Comparison of ENCODE assay signal across 2 cellular contexts in the genomic region with DNA sequence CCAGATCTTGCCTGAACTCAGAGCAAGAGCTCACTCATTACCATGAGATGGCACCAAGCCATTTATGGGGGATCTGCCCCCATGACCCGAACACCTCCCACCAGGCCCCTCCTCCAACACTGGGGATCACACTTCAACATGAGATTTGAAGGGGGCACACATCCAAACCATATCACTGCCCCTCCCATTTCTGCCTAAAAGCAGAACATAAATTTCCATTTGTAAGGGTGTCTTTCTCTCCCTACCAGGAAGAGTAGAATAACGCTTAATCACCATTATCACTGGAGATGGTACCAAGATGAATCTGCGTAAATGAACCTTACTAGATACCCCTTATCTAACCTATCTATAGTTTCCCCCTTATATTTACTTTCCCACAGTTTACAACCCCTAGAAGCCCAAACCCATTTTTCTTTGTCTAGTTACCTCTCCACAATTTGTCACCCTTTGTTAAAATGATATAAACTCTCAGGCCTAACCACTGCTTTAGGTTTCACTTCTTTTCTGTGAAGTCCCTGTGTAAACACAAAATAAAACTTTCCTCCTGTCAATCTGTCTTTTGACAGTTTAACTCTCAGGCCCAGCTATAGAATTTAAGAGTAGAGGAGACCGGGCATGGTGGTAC.
TF ChIP-seq lines count a peak whose summit lies in the region.

No MANE protein-coding gene starts in this region.

TF ChIP-seq in GM12891, 5 proteins besides CTCF, POLR2A, EP300 and RAD21:
- TF ChIP-seq PAX5 (IDR thresholded peaks at IDR 0.05; ENCODE audit: insufficient read depth, low read length, severe bottlenecking) (no peak), POLR2AphosphoS5 (IDR thresholded peaks at IDR 0.05; ENCODE audit: low read depth, low read length) (no peak), SPI1 (IDR thresholded peaks at IDR 0.05; ENCODE audit: low read depth, low read length) (peak; percentile 93), TAF1 (IDR thresholded peaks at IDR 0.05; ENCODE audit: low read depth, low read length) (no peak), POU2F2 (IDR thresholded peaks at IDR 0.05; ENCODE audit: low read depth, low read length) (no peak)
TF ChIP-seq in GM12891: peak in this region for 1.

TF ChIP-seq in K562, 482 proteins besides CTCF, POLR2A, EP300 and RAD21:
- no peak for TF ChIP-seq ZNF347 (CRISPR knock-in tag; IDR thresholded peaks at IDR 0.05; ENCODE audit: low read depth)
- no peak for TF ChIP-seq HSF4 (CRISPR knock-in tag; IDR thresholded peaks at IDR 0.05; ENCODE audit: borderline replicate concordance)
- TF ChIP-seq ZEB2 (IDR thresholded peaks at IDR 0.05) = no peak
- TF ChIP-seq PTRF (tag; IDR thresholded peaks at IDR 0.05) = no peak
- no peak for TF ChIP-seq RUNX1 (IDR thresholded peaks at IDR 0.05; ENCODE audit: low read depth)
- TF ChIP-seq NFRKB (IDR thresholded peaks at IDR 0.05; ENCODE audit: low read depth) = no peak
- TF ChIP-seq KAT2B (IDR thresholded peaks at IDR 0.05; ENCODE audit: low read depth, low read length) = no peak
- TF ChIP-seq C11orf30 (IDR thresholded peaks at IDR 0.05; ENCODE audit: low read depth) = peak; percentile 17; the same call in 1 of the 2 replicates
- peak; percentile 22; the same call in 1 of the 2 replicates for TF ChIP-seq NFIC (IDR thresholded peaks at IDR 0.05)
- TF ChIP-seq, protein P1, sequence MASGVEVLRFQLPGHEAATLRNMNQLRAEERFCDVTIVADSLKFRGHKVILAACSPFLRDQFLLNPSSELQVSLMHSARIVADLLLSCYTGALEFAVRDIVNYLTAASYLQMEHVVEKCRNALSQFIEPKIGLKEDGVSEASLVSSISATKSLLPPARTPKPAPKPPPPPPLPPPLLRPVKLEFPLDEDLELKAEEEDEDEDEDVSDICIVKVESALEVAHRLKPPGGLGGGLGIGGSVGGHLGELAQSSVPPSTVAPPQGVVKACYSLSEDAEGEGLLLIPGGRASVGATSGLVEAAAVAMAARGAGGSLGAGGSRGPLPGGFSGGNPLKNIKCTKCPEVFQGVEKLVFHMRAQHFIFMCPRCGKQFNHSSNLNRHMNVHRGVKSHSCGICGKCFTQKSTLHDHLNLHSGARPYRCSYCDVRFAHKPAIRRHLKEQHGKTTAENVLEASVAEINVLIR (CRISPR knock-in tag; IDR thresholded peaks at IDR 0.05) = no peak
- 0 out of 2 replicates have a peak, but pooled peaks have one; percentile 1 for TF ChIP-seq RAD51 (IDR thresholded peaks at IDR 0.05; ENCODE audit: borderline replicate concordance, low read depth)
- TF ChIP-seq KDM4B (IDR thresholded peaks at IDR 0.05; ENCODE audit: borderline replicate concordance in 2 of 2, low read depth in 1 of 2) = no peak
- TF ChIP-seq, protein P2, sequence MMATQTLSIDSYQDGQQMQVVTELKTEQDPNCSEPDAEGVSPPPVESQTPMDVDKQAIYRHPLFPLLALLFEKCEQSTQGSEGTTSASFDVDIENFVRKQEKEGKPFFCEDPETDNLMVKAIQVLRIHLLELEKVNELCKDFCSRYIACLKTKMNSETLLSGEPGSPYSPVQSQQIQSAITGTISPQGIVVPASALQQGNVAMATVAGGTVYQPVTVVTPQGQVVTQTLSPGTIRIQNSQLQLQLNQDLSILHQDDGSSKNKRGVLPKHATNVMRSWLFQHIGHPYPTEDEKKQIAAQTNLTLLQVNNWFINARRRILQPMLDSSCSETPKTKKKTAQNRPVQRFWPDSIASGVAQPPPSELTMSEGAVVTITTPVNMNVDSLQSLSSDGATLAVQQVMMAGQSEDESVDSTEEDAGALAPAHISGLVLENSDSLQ (IDR thresholded peaks at IDR 0.05) = peak; percentile 38
- TF ChIP-seq, protein P3, sequence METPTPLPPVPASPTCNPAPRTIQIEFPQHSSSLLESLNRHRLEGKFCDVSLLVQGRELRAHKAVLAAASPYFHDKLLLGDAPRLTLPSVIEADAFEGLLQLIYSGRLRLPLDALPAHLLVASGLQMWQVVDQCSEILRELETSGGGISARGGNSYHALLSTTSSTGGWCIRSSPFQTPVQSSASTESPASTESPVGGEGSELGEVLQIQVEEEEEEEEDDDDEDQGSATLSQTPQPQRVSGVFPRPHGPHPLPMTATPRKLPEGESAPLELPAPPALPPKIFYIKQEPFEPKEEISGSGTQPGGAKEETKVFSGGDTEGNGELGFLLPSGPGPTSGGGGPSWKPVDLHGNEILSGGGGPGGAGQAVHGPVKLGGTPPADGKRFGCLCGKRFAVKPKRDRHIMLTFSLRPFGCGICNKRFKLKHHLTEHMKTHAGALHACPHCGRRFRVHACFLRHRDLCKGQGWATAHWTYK (CRISPR knock-in tag; IDR thresholded peaks at IDR 0.05) = no peak
- TF ChIP-seq MAFK (IDR thresholded peaks at IDR 0.05; ENCODE audit: low read length) = no peak
- TF ChIP-seq SUPT5H (IDR thresholded peaks at IDR 0.05) = no peak
- TF ChIP-seq ETV5 (CRISPR knock-in tag; IDR thresholded peaks at IDR 0.05; ENCODE audit: low read depth) = no peak
- TF ChIP-seq PRPF4 (IDR thresholded peaks at IDR 0.05; ENCODE audit: insufficient read depth, low read depth, low read length, poor library complexity, severe bottlenecking) = no peak
- TF ChIP-seq ASH1L (IDR thresholded peaks at IDR 0.05; ENCODE audit: borderline replicate concordance, low read depth, partially characterized antibody) = no peak
- no peak for TF ChIP-seq HMG20A (CRISPR knock-in tag; conservative IDR thresholded peaks at IDR 0.05)
- no peak for TF ChIP-seq RFX1 (IDR thresholded peaks at IDR 0.05)
- TF ChIP-seq ZNF253 (CRISPR knock-in tag; conservative IDR thresholded peaks at IDR 0.05) = no peak
